Comparison of ENCODE assay signal across 34 cellular contexts in genomic region chr1:187280051-187280450, GRCh38.
"Had no signal": no experiment of that assay in that cellular context is flagged by ENCODE, and none has a peak within 500 bp of the region (broad histone marks: within the 10 kb centered on the region; RNA-seq: fewer than 3 reads in every experiment).

No MANE protein-coding gene starts in this region.

- H3K4me2 ChIP-seq: PC-9 had no signal

- H3K36me3 ChIP-seq: brain microvascular endothelial cell had no signal

- H3K27me3 ChIP-seq: brain microvascular endothelial cell had no signal

- ATAC-seq: activated naive CD4-positive, alpha-beta T cell treated with anti-CD3 and anti-CD28 coated beads, Interleukin-2, amount 50 U/mL, for 72 hours; activated T-cell treated with anti-CD3 and anti-CD28 coated beads, Interleukin-2, amount 50 U/mL, for 4 hours; Right ventricle myocardium inferior had no signal

- H3K27ac Mint-ChIP-seq: activated B cell treated with CpG ODN at 0.5 μM for 24 hours; activated CD4-positive, alpha-beta memory T cell treated with anti-CD3 and anti-CD28 coated beads for 36 hours; activated naive CD4-positive, alpha-beta T cell treated with anti-CD3 and anti-CD28 coated beads for 36 hours; activated naive CD4-positive, alpha-beta T cell treated with anti-CD3 and anti-CD28 coated beads, Interleukin-2, amount 50 U/mL, for 72 hours; activated T-helper 1 cell treated with anti-CD3 and anti-CD28 coated beads, Interleukin-12 subunit alpha, Interleukin-12 subunit beta, Interleukin-2, Interleukin-4 antibody, amounts not matched to agents 30 ng/mL and 10 ng/mL and 1 ng/mL, durations not matched to agents 14 hours and 24 hours and 36 hours had no signal

- H3K27me3 Mint-ChIP-seq: activated B cell treated with CpG ODN at 0.5 μM for 24 hours; activated CD4-positive, alpha-beta memory T cell treated with anti-CD3 and anti-CD28 coated beads for 36 hours had no signal

- H3K4me3 ChIP-seq: PC-9 had no signal

- H3K4me1 Mint-ChIP-seq: activated B cell treated with CpG ODN at 0.5 μM for 24 hours had no signal

- H3K4me3 Mint-ChIP-seq: activated B cell treated with CpG ODN at 0.5 μM for 24 hours; activated CD4-positive, alpha-beta memory T cell treated with anti-CD3 and anti-CD28 coated beads for 36 hours; activated naive CD4-positive, alpha-beta T cell treated with anti-CD3 and anti-CD28 coated beads for 36 hours; activated T-cell treated with anti-CD3 and anti-CD28 coated beads, Interleukin-2, amount 50 U/mL, for 4 hours; activated T-helper 1 cell treated with anti-CD3 and anti-CD28 coated beads, Interleukin-12 subunit alpha, Interleukin-12 subunit beta, Interleukin-2, Interleukin-4 antibody, amounts not matched to agents 30 ng/mL and 10 ng/mL and 1 ng/mL, durations not matched to agents 14 hours and 24 hours and 36 hours had no signal

- DNase-seq: activated B cell treated with CpG ODN at 0.5 μM for 24 hours; activated CD4-positive, alpha-beta memory T cell treated with anti-CD3 and anti-CD28 coated beads for 36 hours; activated CD4-positive, alpha-beta T cell treated with anti-CD3 and anti-CD28 coated beads for 4 hours; activated CD4-positive, alpha-beta T cell treated with anti-CD3 and anti-CD28 coated beads, Interleukin-2, amount 50 U/mL, for 1 hour; activated CD4-positive, CD25-positive, alpha-beta regulatory T cell treated with anti-CD3 and anti-CD28 coated beads, Interleukin-2, amount 50 U/mL, for 72 hours; activated CD8-positive, alpha-beta memory T cell treated with anti-CD3 and anti-CD28 coated beads, Interleukin-2, amount 50 U/mL, for 4 hours; activated gamma-delta T cell treated with Interleukin-2 at 50 U/mL for 16 hours; activated naive CD4-positive, alpha-beta T cell treated with anti-CD3 and anti-CD28 coated beads for 36 hours; activated T-cell treated with anti-CD3 and anti-CD28 coated beads for 4 hours; activated T-cell treated with anti-CD3 and anti-CD28 coated beads, Interleukin-2, amount 50 U/mL, for 4 hours; amniotic stem cell; aorta; brain microvascular endothelial cell; central memory CD4-positive, alpha-beta T cell; Karpas-422; KBM-7; NCI-H1048; NCI-H1436 treated with DMSO at 0.1 percent for 48 hours; NCI-H1694 treated with DMSO at 0.1 percent for 48 hours; NCI-H2029; NCI-H345; NCI-H524 treated with DMSO at 0.1 percent for 48 hours; NK-92 treated with Interleukin-12 subunit alpha and Interleukin-12 subunit beta, amount 100 ng/mL, for 24 hours; PC-9; SIG-M5; SW 1271; T-helper 1 cell; T-helper 2 cell; T-helper 9 cell had no signal

- H3K36me3 Mint-ChIP-seq: activated CD4-positive, alpha-beta memory T cell treated with anti-CD3 and anti-CD28 coated beads for 36 hours; activated naive CD4-positive, alpha-beta T cell treated with anti-CD3 and anti-CD28 coated beads, Interleukin-2, amount 50 U/mL, for 72 hours had no signal

- H2AFZ ChIP-seq: PC-9 had no signal

- H3K27ac ChIP-seq: brain microvascular endothelial cell, PC-9, RWPE1, VCaP had no signal

- H3K9me3 Mint-ChIP-seq: activated B cell treated with CpG ODN at 0.5 μM for 24 hours; activated CD4-positive, alpha-beta memory T cell treated with anti-CD3 and anti-CD28 coated beads for 36 hours; activated naive CD4-positive, alpha-beta T cell treated with anti-CD3 and anti-CD28 coated beads for 36 hours; activated naive CD4-positive, alpha-beta T cell treated with anti-CD3 and anti-CD28 coated beads, Interleukin-2, amount 50 U/mL, for 72 hours; activated T-cell treated with anti-CD3 and anti-CD28 coated beads, Interleukin-2, amount 50 U/mL, for 4 hours; activated T-helper 1 cell treated with anti-CD3 and anti-CD28 coated beads, Interleukin-12 subunit alpha, Interleukin-12 subunit beta, Interleukin-2, Interleukin-4 antibody, amounts not matched to agents 30 ng/mL and 10 ng/mL and 1 ng/mL, durations not matched to agents 14 hours and 24 hours and 36 hours had no signal
